In the genomic region with DNA sequence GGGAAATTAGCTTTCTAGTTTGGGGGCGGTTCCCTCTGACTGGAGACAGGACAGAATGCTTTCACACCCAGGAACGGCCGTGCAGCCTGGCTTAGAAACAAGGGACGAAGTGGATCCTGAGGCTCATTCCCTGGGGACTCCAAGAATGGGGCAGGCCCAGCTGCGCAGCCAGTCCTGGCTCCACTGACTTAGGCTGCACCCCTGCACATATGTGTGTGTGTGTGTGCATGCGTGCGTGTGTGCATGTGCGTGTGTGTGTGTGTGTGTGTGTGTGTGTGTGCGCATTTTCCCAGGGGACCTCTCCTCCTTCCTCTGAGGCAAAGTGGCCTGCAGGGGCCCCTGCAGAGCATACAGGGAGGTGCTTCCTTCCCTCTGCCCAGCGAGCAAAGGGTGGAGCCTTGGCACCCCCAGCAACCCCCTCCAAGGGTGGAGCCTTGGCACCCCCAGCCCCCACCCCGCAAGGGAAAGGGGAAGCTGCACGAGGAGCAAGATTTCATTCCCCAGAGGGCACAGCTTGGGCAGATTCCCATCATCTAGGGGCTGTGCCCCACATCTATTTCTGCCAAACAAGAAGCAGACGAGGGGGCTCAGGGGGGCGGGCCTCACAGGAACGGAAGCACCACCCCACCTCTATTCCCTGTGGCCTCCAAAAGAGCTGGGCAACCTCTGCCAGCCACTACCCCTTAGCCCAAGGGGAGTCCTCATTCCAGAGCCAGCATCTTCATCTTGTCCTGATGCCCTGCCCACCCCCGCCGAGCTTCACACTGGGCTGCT, we compare ENCODE assay signal across 14 cellular contexts.
DNase-seq lines count a peak whose midpoint lies in the region; ATAC-seq, FAIRE-seq and TF ChIP-seq lines count a peak whose summit lies in the region.
"Had no signal": no experiment of that assay in that cellular context is flagged by ENCODE, and none has a peak within 500 bp of the region (broad histone marks: within the 10 kb centered on the region; RNA-seq: fewer than 3 reads in every experiment).

No MANE protein-coding gene starts in this region.

- WGBS in GM12878 (ENCODE audit: insufficient coverage, insufficient replicate concordance, low lambda C conversion rate, missing lambda C conversion rate), result 4% methylated on average over 16 of the region's 17 CpGs
- WGBS in small intestine, 3 donors, result 51 to 68% (median 62%) methylated on average over 15 to 17 of the region's 17 CpGs

- SMC1A ChIA-PET in GM12878 (lab: Charles Lee; ENCODE audit: uncharacterized antibody, unreplicated experiment), result interaction anchor here (1.2 kb wide), 1 partner anchor 15 kb away, joined by 5 read pairs; no protein-coding TSS in a partner anchor

- FAIRE-seq in GM12878 (lab: Jason Lieb, UNC) (no peak), GM12892 (lab: Jason Lieb, UNC) (no peak), small intestine (lab: Jason Lieb, UNC) (no peak)
- FAIRE-seq: K562 had no signal

- no peak overlapping the region for H2AFZ ChIP-seq in Loucy (ENCODE audit: low read length)
- no peak overlapping the region for H2AFZ ChIP-seq in GM12878 (ENCODE audit: control insufficient read depth, low read depth, low read length)

- in situ Hi-C loops in GM12878 (cut with MboI), result no loop called here

- H4K20me1 ChIP-seq in Loucy (ENCODE audit: insufficient read depth, low read length, poor library complexity, severe bottlenecking), result no peaks in the 10 kb centered on the region
- H4K20me1 ChIP-seq in GM12878 (ENCODE audit: control insufficient read depth, insufficient read depth), result no peaks in the 10 kb centered on the region

- peak overlapping the region; percentile 23 for H3K4me3 Mint-ChIP-seq in activated naive CD8-positive, alpha-beta T cell treated with anti-CD3 and anti-CD28 coated beads, Interleukin-2, amount 50 U/mL, for 24 hours
- no peak overlapping the region for H3K4me3 Mint-ChIP-seq in activated naive CD8-positive, alpha-beta T cell treated with anti-CD3 and anti-CD28 coated beads for 36 hours
- H3K4me3 Mint-ChIP-seq in stimulated activated memory B cell treated with anti-CD40 and anti-IgM and Interleukin-4, amounts not matched to agents 10 μg/mL and 1 μg/mL and 100 μg/mL, for 72 hours, result peak overlapping the region; percentile 74
- H3K4me3 Mint-ChIP-seq: HFFc6 had no signal

- H3K9me3 Mint-ChIP-seq in activated naive CD8-positive, alpha-beta T cell treated with anti-CD3 and anti-CD28 coated beads, Interleukin-2, amount 50 U/mL, for 24 hours, result no peaks in the 10 kb centered on the region
- no peaks in the 10 kb centered on the region for H3K9me3 Mint-ChIP-seq in activated naive CD8-positive, alpha-beta T cell treated with anti-CD3 and anti-CD28 coated beads for 36 hours
- no peaks in the 10 kb centered on the region for H3K9me3 Mint-ChIP-seq in stimulated activated memory B cell treated with anti-CD40 and anti-IgM and Interleukin-4, amounts not matched to agents 10 μg/mL and 1 μg/mL and 100 μg/mL, for 72 hours
- H3K9me3 Mint-ChIP-seq: HFFc6 had no signal

- BruUV-seq in GM12878 (replicated peaks; lab: Mats Ljungman, UMichigan), result no TSS peak

- H3K36me3 ChIP-seq in Loucy (ENCODE audit: insufficient read depth, low read length) (no peaks in the 10 kb centered on the region), GM12878 (ENCODE audit: control insufficient read depth in 2 of 2, insufficient read depth in 2 of 2, low read length in 1 of 2) (no peaks in the 10 kb centered on the region), small intestine (ENCODE audit: control insufficient read depth in 2 of 2, insufficient read depth in 2 of 2, low read length in 2 of 2) (no peaks in the 10 kb centered on the region)
- H3K36me3 ChIP-seq: adrenal gland had no signal

- H3K27ac Mint-ChIP-seq in activated naive CD8-positive, alpha-beta T cell treated with anti-CD3 and anti-CD28 coated beads, Interleukin-2, amount 50 U/mL, for 24 hours, result peak overlapping the region; percentile 32
- H3K27ac Mint-ChIP-seq in activated naive CD8-positive, alpha-beta T cell treated with anti-CD3 and anti-CD28 coated beads for 36 hours, result no peak overlapping the region
- peak overlapping the region; percentile 86 for H3K27ac Mint-ChIP-seq in stimulated activated memory B cell treated with anti-CD40 and anti-IgM and Interleukin-4, amounts not matched to agents 10 μg/mL and 1 μg/mL and 100 μg/mL, for 72 hours
- H3K27ac Mint-ChIP-seq: HFFc6 had no signal

- no peaks in the 10 kb centered on the region for H3K9me2 ChIP-seq in Loucy (replicated peaks; ENCODE audit: low read depth, low read length)

- intact Hi-C loops in GM12878 (cut with micrococcal nuclease; ENCODE audit: unreplicated experiment), result no loop called here

- no peak for DNase-seq in activated naive CD8-positive, alpha-beta T cell treated with anti-CD3 and anti-CD28 coated beads, Interleukin-2, amount 50 U/mL, for 24 hours
- no peak for DNase-seq in activated naive CD8-positive, alpha-beta T cell treated with anti-CD3 and anti-CD28 coated beads for 36 hours
- no peak for DNase-seq in GM12878 (ENCODE audit: low read depth, low spot score)
- DNase-seq in GM12892 (ENCODE audit: insufficient read length), result no peak
- no peak for DNase-seq in small intestine
- no peak for DNase-seq in effector CD4-positive, alpha-beta T cell
- DNase-seq: adrenal gland, dermis blood vessel endothelial cell, HFFc6, NCI-H2081 treated with DMSO at 0.1 percent for 48 hours, T-helper 9 cell had no signal

- TF ChIP-seq RAD21 in GM12878 (IDR thresholded peaks at IDR 0.05; ENCODE audit: insufficient read depth, low read depth, low read length), result no peak

- H3F3A ChIP-seq in Loucy (ENCODE audit: low read depth), result no peaks in the 10 kb centered on the region

- TF ChIP-seq EP300 in GM12878 (IDR thresholded peaks at IDR 0.05; ENCODE audit: borderline replicate concordance in 1 of 2, control insufficient read depth in 1 of 2, low read depth in 2 of 2, low read length in 2 of 2), result no peak

- TF ChIP-seq POLR2A in GM12878 (IDR thresholded peaks at IDR 0.05; ENCODE audit: low read depth, low read length), result no peak
- TF ChIP-seq POLR2A in GM12892 (IDR thresholded peaks at IDR 0.05; ENCODE audit: low read depth, low read length), result no peak

- RAD21 ChIA-PET in GM12878 (lab: Charles Lee; ENCODE audit: unreplicated experiment), result no interaction called here

- TF ChIP-seq CTCF in Loucy (conservative IDR thresholded peaks at IDR 0.05; ENCODE audit: low read length), result no peak
- peak in 1 of 3 experiments; percentile 8; a peak in 1 of 6 replicates for TF ChIP-seq CTCF in GM12878 (IDR thresholded peaks at IDR 0.05 in 2 of 3, conservative IDR thresholded peaks at IDR 0.05 in 1 of 3; ENCODE audit: control insufficient read depth in 2 of 3, extremely low read depth in 1 of 3, insufficient read depth in 1 of 3, low read depth in 3 of 3, low read length in 3 of 3)

- H3K79me2 ChIP-seq in Loucy (ENCODE audit: insufficient read depth, low read length), result no peaks in the 10 kb centered on the region
- no peaks in the 10 kb centered on the region for H3K79me2 ChIP-seq in GM12878 (ENCODE audit: control insufficient read depth, insufficient read depth, low read length)

- no peaks in the 10 kb centered on the region for H3K27me3 Mint-ChIP-seq in activated naive CD8-positive, alpha-beta T cell treated with anti-CD3 and anti-CD28 coated beads, Interleukin-2, amount 50 U/mL, for 24 hours
- H3K27me3 Mint-ChIP-seq in activated naive CD8-positive, alpha-beta T cell treated with anti-CD3 and anti-CD28 coated beads for 36 hours, result peaks cover 30% of the 10 kb centered on the region
- H3K27me3 Mint-ChIP-seq in stimulated activated memory B cell treated with anti-CD40 and anti-IgM and Interleukin-4, amounts not matched to agents 10 μg/mL and 1 μg/mL and 100 μg/mL, for 72 hours, result no peaks in the 10 kb centered on the region

- peak overlapping the region; percentile 14 for H3K4me3 ChIP-seq in Loucy (ENCODE audit: low read length, poor library complexity, severe bottlenecking)
- no peak overlapping the region for H3K4me3 ChIP-seq in GM12878
- no peak overlapping the region for H3K4me3 ChIP-seq in small intestine (ENCODE audit: low read depth in 1 of 2, low read length in 2 of 2)
- H3K4me3 ChIP-seq: adrenal gland, K562 had no signal

- POLR2A ChIA-PET in GM12878 (lab: Charles Lee), result no interaction called here

- H3K27me3 ChIP-seq in Loucy (ENCODE audit: insufficient read depth, low read length, poor library complexity, severe bottlenecking), result no peaks in the 10 kb centered on the region
- 0 out of 4 replicates have a peak, but pooled peaks cover 0 to 1% of the 10 kb centered on the region in 2 experiments for H3K27me3 ChIP-seq in GM12878 (replicated peaks in 1 of 2; ENCODE audit: control insufficient read depth in 2 of 2, insufficient read depth in 2 of 2, low read length in 1 of 2)
- H3K27me3 ChIP-seq in small intestine (ENCODE audit: control insufficient read depth in 2 of 2, insufficient read depth in 2 of 2, low read length in 2 of 2), result no peaks in the 10 kb centered on the region
- H3K27me3 ChIP-seq: adrenal gland had no signal

- H3K9me3 ChIP-seq in Loucy (ENCODE audit: insufficient read depth, low read depth, low read length) (no peaks in the 10 kb centered on the region), GM12878 (replicated peaks; ENCODE audit: control insufficient read depth, insufficient read depth, low read length) (no peaks in the 10 kb centered on the region), small intestine (ENCODE audit: control insufficient read depth, low read depth) (no peaks in the 10 kb centered on the region)
- H3K9me3 ChIP-seq: adrenal gland had no signal

- peak overlapping the region; percentile 20 for H3K9ac ChIP-seq in Loucy (ENCODE audit: low read depth, low read length, poor library complexity, severe bottlenecking)
- H3K9ac ChIP-seq in GM12878 (ENCODE audit: control insufficient read depth, insufficient read depth, low read length), result no peak overlapping the region

- no peak overlapping the region for H3K27ac ChIP-seq in GM12878 (ENCODE audit: control insufficient read depth, insufficient read depth)
- H3K27ac ChIP-seq in small intestine (ENCODE audit: low read depth in 1 of 2, low read length in 1 of 2), result no peak overlapping the region
- H3K27ac ChIP-seq: adrenal gland had no signal

- CTCF ChIA-PET in GM12878 (lab: Yijun Ruan, JAX), result interaction anchor here (0.8 to 1.0 kb wide), 5 partner anchors 13 to 191 kb away, joined by 3 read pairs; no protein-coding TSS in a partner anchor

- H3K4me1 Mint-ChIP-seq in activated naive CD8-positive, alpha-beta T cell treated with anti-CD3 and anti-CD28 coated beads, Interleukin-2, amount 50 U/mL, for 24 hours, result peaks cover 68% of the 10 kb centered on the region
- peaks cover 5% of the 10 kb centered on the region for H3K4me1 Mint-ChIP-seq in activated naive CD8-positive, alpha-beta T cell treated with anti-CD3 and anti-CD28 coated beads for 36 hours
- H3K4me1 Mint-ChIP-seq in stimulated activated memory B cell treated with anti-CD40 and anti-IgM and Interleukin-4, amounts not matched to agents 10 μg/mL and 1 μg/mL and 100 μg/mL, for 72 hours, result peaks cover 81% of the 10 kb centered on the region

- H3K4me1 ChIP-seq in Loucy (ENCODE audit: insufficient read depth, low read length, poor library complexity, severe bottlenecking), result peaks cover 36% of the 10 kb centered on the region
- H3K4me1 ChIP-seq in GM12878 (ENCODE audit: control insufficient read depth, insufficient read depth, low read length), result peaks cover 1% of the 10 kb centered on the region
- H3K4me1 ChIP-seq in small intestine (ENCODE audit: control insufficient read depth in 2 of 2, insufficient read depth in 1 of 2, low read depth in 1 of 2, low read length in 1 of 2), result peaks cover 0 to 6% of the 10 kb centered on the region in 2 donors

- H3K36me3 Mint-ChIP-seq in activated naive CD8-positive, alpha-beta T cell treated with anti-CD3 and anti-CD28 coated beads, Interleukin-2, amount 50 U/mL, for 24 hours (ENCODE audit: low read depth), result no peaks in the 10 kb centered on the region
- H3K36me3 Mint-ChIP-seq in activated naive CD8-positive, alpha-beta T cell treated with anti-CD3 and anti-CD28 coated beads for 36 hours, result no peaks in the 10 kb centered on the region
- H3K36me3 Mint-ChIP-seq in stimulated activated memory B cell treated with anti-CD40 and anti-IgM and Interleukin-4, amounts not matched to agents 10 μg/mL and 1 μg/mL and 100 μg/mL, for 72 hours, result no peaks in the 10 kb centered on the region

- ATAC-seq in activated naive CD8-positive, alpha-beta T cell treated with anti-CD3 and anti-CD28 coated beads, Interleukin-2, amount 50 U/mL, for 24 hours, result no peak
- peak; percentile 28 for ATAC-seq in GM12878
- peak; percentile 73 for ATAC-seq in stimulated activated memory B cell treated with anti-CD40 and anti-IgM and Interleukin-4, amounts not matched to agents 10 μg/mL and 1 μg/mL and 100 μg/mL, for 72 hours
- ATAC-seq: K562 had no signal

- H3K4me2 ChIP-seq in Loucy (ENCODE audit: low read depth, low read length, poor library complexity, severe bottlenecking), result peak overlapping the region; percentile 14
- no peak overlapping the region for H3K4me2 ChIP-seq in GM12878 (ENCODE audit: control insufficient read depth, insufficient read depth)
